In the genomic region with DNA sequence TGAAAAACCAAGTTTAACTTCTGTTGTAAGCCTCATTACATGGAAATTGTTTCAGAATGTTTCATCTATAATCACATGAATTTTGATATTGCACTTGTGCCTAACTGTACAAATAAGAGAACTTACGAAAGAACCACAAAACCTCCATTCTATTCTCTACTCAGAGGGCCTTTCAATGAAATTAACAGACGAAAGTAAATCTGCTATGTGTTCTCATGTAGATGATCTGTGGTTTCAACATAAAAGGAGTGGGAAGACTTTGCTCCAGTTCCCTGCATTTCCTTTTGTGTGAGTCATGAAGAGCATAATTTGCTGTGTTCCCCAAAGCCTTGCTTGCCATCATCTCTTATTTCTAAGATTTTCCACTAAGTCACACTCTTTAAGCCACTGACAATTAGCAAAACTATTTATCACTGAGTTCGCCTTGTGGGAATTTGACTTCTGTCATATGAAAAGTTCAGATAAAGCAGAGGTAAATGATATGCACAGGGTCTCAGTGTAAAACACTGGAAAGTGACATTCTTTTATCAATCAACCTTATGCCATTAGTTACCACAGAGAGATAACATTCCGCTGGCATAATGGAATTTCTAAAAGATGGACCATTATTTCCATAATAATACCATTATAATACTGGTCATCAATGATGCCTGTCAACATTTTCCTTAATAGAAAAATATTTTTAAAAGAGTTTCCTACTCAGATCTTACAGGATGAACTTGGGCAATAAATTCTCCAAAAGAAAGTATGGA, we compare ENCODE assay signal across 13 cellular contexts.
DNase-seq lines count a peak whose midpoint lies in the region; ATAC-seq and TF ChIP-seq lines count a peak whose summit lies in the region.
"Had no signal": no experiment of that assay in that cellular context is flagged by ENCODE, and none has a peak within 500 bp of the region (broad histone marks: within the 10 kb centered on the region; RNA-seq: fewer than 3 reads in every experiment).

No MANE protein-coding gene starts in this region.

- H3K27me3 ChIP-seq in smooth muscle cell (ENCODE audit: low read depth) (no peaks in the 10 kb centered on the region), heart right ventricle (no peaks in the 10 kb centered on the region)

- H3K9ac ChIP-seq in smooth muscle cell (ENCODE audit: low read depth) = no peak overlapping the region

- H3K9me3 ChIP-seq in smooth muscle cell (replicated peaks; ENCODE audit: low read depth) (no peaks in the 10 kb centered on the region), heart right ventricle (peaks cover 0 to 3% (median 0%) of the 10 kb centered on the region in 11 donors)

- H3K4me1 ChIP-seq in smooth muscle cell (ENCODE audit: low read depth) (peaks cover 5% of the 10 kb centered on the region), heart right ventricle (peaks cover 0 to 12% (median 5%) of the 10 kb centered on the region in 9 donors)

- TF ChIP-seq CTCF in fibroblast of pulmonary artery (IDR thresholded peaks at IDR 0.05; ENCODE audit: low read length, missing control alignments) = no peak
- TF ChIP-seq CTCF in smooth muscle cell (IDR thresholded peaks at IDR 0.05; ENCODE audit: borderline replicate concordance, insufficient read depth, poor library complexity, severe bottlenecking) = no peak
- TF ChIP-seq CTCF in heart right ventricle (IDR thresholded peaks at IDR 0.05) = no peak

- WGBS in smooth muscle cell (ENCODE audit: low lambda C conversion rate) = 24% methylated on average over 4 of the region's 4 CpGs
- 88 to 89% methylated on average over 4 of the region's 4 CpGs for WGBS in heart right ventricle, 2 donors

- ATAC-seq in activated CD4-positive, CD25-positive, alpha-beta regulatory T cell treated with anti-CD3 and anti-CD28 coated beads, Interleukin-2, amount 50 U/mL, for 24 hours = peak; percentile 28 to 59
- ATAC-seq in heart right ventricle (no peak), GM21576 (IDR thresholded peaks at IDR 0.05; ENCODE audit: unreplicated experiment) (no peak)
- ATAC-seq: HCT116 had no signal

- H4K20me1 ChIP-seq in smooth muscle cell (ENCODE audit: low read depth) = no peaks in the 10 kb centered on the region

- H3F3A ChIP-seq in smooth muscle cell (ENCODE audit: low read depth) = no peaks in the 10 kb centered on the region

- no peak overlapping the region for H3K4me3 ChIP-seq in fibroblast of pulmonary artery (replicated peaks; ENCODE audit: low read depth, low read length)
- no peak overlapping the region for H3K4me3 ChIP-seq in smooth muscle cell
- H3K4me3 ChIP-seq in heart right ventricle = no peak overlapping the region

- no peak for DNase-seq in activated CD4-positive, CD25-positive, alpha-beta regulatory T cell (lab: John Stamatoyannopoulos, UW)
- DNase-seq in SW480 (ENCODE audit: low spot score) (peak; percentile 45), fibroblast of pulmonary artery (ENCODE audit: low read depth) (peak; percentile 43), smooth muscle cell (lab: John Stamatoyannopoulos, UW; ENCODE audit: unreplicated experiment) (no peak), heart right ventricle (no peak), NOMO-1 treated with dmso at 0.1 percent for 144 hours (lab: John Stamatoyannopoulos, UW; ENCODE audit: unreplicated experiment) (no peak)
- DNase-seq: central memory CD4-positive, alpha-beta T cell; glutamatergic neuron; NCI-H526 had no signal

- intact Hi-C loops in heart right ventricle (cut with DNase I) = no loop called here

- no peak overlapping the region for H3K27ac ChIP-seq in smooth muscle cell (ENCODE audit: low read depth)
- H3K27ac ChIP-seq in heart right ventricle = no peak overlapping the region
- H3K27ac ChIP-seq: 22Rv1 had no signal

- H3K79me2 ChIP-seq in smooth muscle cell (ENCODE audit: low read depth) = no peaks in the 10 kb centered on the region

- H3K36me3 ChIP-seq in smooth muscle cell (ENCODE audit: low read depth) = no peaks in the 10 kb centered on the region
- H3K36me3 ChIP-seq in heart right ventricle = peaks cover 0 to 76% (median 9%) of the 10 kb centered on the region in 9 donors

- no peak overlapping the region for H2AFZ ChIP-seq in smooth muscle cell (ENCODE audit: low read depth)

- peak overlapping the region; percentile 46 for H3K4me2 ChIP-seq in smooth muscle cell

Comparison
In these comparisons a context has a peak if more than half of its experiments do, and no peak if none do; other contexts are left out.
1. ATAC-seq: peak in activated CD4-positive, CD25-positive, alpha-beta regulatory T cell treated with anti-CD3 and anti-CD28 coated beads, Interleukin-2, amount 50 U/mL, for 24 hours (2 of 2); none in heart right ventricle (0 of 8) and GM21576 (single experiment).
2. DNase-seq: peak in SW480 (single experiment) and fibroblast of pulmonary artery (single experiment); none in activated CD4-positive, CD25-positive, alpha-beta regulatory T cell (0 of 4), smooth muscle cell (single experiment), heart right ventricle (0 of 2) and NOMO-1 treated with dmso at 0.1 percent for 144 hours (single experiment).